ENCODE assay signal across 13 cellular contexts in the genomic region with DNA sequence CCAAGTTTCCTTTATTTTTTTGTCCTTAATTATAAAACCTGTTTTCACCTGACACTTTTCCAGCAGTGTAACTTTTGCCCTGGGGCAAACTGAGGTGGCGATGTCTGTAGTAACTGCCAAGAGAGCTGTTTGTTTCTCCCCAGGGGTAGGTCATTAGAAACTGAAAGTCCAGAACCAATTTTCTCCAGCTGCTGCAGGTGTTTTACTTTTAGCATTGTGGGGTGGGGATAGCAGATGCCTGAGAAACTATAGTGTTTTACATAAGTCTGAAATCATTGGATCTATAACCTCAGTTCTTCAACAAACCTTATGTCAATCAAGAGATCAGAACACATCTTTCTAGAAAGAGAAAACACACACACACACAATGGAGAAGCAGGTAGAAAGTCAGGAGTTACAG.
DNase-seq lines count a peak whose midpoint lies in the region; ATAC-seq and TF ChIP-seq lines count a peak whose summit lies in the region.
"Had no signal": no experiment of that assay in that cellular context is flagged by ENCODE, and none has a peak within 500 bp of the region (broad histone marks: within the 10 kb centered on the region; RNA-seq: fewer than 3 reads in every experiment).

No MANE protein-coding gene starts in this region.

- no peaks in the 10 kb centered on the region for H3K4me1 Mint-ChIP-seq in activated naive CD4-positive, alpha-beta T cell treated with anti-CD3 and anti-CD28 coated beads, Interleukin-2, amount 10 ng/mL, durations not matched to agents 7 days and 5 days

- intact Hi-C loops in colonic mucosa (cut with DNase I): no loop called here

- H3K9ac ChIP-seq in colonic mucosa (ENCODE audit: low read depth in 2 of 2, low read length in 2 of 2): no peak overlapping the region

- no peak overlapping the region for H3K4me3 Mint-ChIP-seq in activated naive CD4-positive, alpha-beta T cell treated with anti-CD3 and anti-CD28 coated beads, Interleukin-2, amount 10 ng/mL, durations not matched to agents 7 days and 5 days
- H3K4me3 Mint-ChIP-seq: activated CD4-positive, alpha-beta memory T cell treated with anti-CD3 and anti-CD28 coated beads for 36 hours; nephron had no signal

- ATAC-seq in GM19452 (IDR thresholded peaks at IDR 0.05; ENCODE audit: unreplicated experiment): peak; percentile 72
- ATAC-seq in HG03066 (IDR thresholded peaks at IDR 0.05; ENCODE audit: low read depth, unreplicated experiment): peak; percentile 93

- CTCF ChIA-PET in activated naive CD4-positive, alpha-beta T cell treated with anti-CD3 and anti-CD28 coated beads, Interleukin-2, amount 10 ng/mL, durations not matched to agents 7 days and 5 days (lab: Charles Lee): no interaction called here

- no peaks in the 10 kb centered on the region for H3K27me3 ChIP-seq in colonic mucosa
- H3K27me3 ChIP-seq: adrenal gland had no signal

- no peaks in the 10 kb centered on the region for H3K9me3 ChIP-seq in colonic mucosa
- H3K9me3 ChIP-seq: adrenal gland had no signal

- TF ChIP-seq CTCF in colonic mucosa (IDR thresholded peaks at IDR 0.05): no peak

- no peak overlapping the region for H3K27ac ChIP-seq in colonic mucosa
- H3K27ac ChIP-seq: adrenal gland had no signal

- H3K4me1 ChIP-seq in colonic mucosa: no peaks in the 10 kb centered on the region
- H3K4me1 ChIP-seq: adrenal gland had no signal

- H3K9me3 Mint-ChIP-seq in activated naive CD4-positive, alpha-beta T cell treated with anti-CD3 and anti-CD28 coated beads, Interleukin-2, amount 10 ng/mL, durations not matched to agents 7 days and 5 days: no peaks in the 10 kb centered on the region
- H3K9me3 Mint-ChIP-seq: activated CD4-positive, alpha-beta memory T cell treated with anti-CD3 and anti-CD28 coated beads for 36 hours; nephron had no signal

- no peaks in the 10 kb centered on the region for H3K36me3 ChIP-seq in colonic mucosa
- H3K36me3 ChIP-seq: adrenal gland had no signal

- DNase-seq in ELF-1 (ENCODE audit: low read depth, low spot score) (peak; percentile 80), NCI-H748 (lab: John Stamatoyannopoulos, UW; ENCODE audit: unreplicated experiment) (peak; percentile 97), HCEC 1CT (no peak), colonic mucosa (no peak), OCI-M2 (lab: John Stamatoyannopoulos, UW; ENCODE audit: unreplicated experiment) (no peak)
- DNase-seq in activated naive CD4-positive, alpha-beta T cell treated with anti-CD3 and anti-CD28 coated beads, Interleukin-2, amount 10 ng/mL, durations not matched to agents 7 days and 5 days: no peak
- DNase-seq: activated CD4-positive, alpha-beta memory T cell treated with anti-CD3 and anti-CD28 coated beads for 36 hours; adrenal gland; MV-4-11; substantia nigra had no signal

- H3K4me3 ChIP-seq in colonic mucosa: no peak overlapping the region
- H3K4me3 ChIP-seq: adrenal gland had no signal

- H3K27ac Mint-ChIP-seq in activated naive CD4-positive, alpha-beta T cell treated with anti-CD3 and anti-CD28 coated beads, Interleukin-2, amount 10 ng/mL, durations not matched to agents 7 days and 5 days: no peak overlapping the region
- H3K27ac Mint-ChIP-seq: activated CD4-positive, alpha-beta memory T cell treated with anti-CD3 and anti-CD28 coated beads for 36 hours; nephron had no signal

- no peaks in the 10 kb centered on the region for H3K27me3 Mint-ChIP-seq in activated naive CD4-positive, alpha-beta T cell treated with anti-CD3 and anti-CD28 coated beads, Interleukin-2, amount 10 ng/mL, durations not matched to agents 7 days and 5 days

- H3K36me3 Mint-ChIP-seq in activated naive CD4-positive, alpha-beta T cell treated with anti-CD3 and anti-CD28 coated beads, Interleukin-2, amount 10 ng/mL, durations not matched to agents 7 days and 5 days: no peaks in the 10 kb centered on the region
- H3K36me3 Mint-ChIP-seq: activated CD4-positive, alpha-beta memory T cell treated with anti-CD3 and anti-CD28 coated beads for 36 hours had no signal

Comparison
In these comparisons a context has a peak if more than half of its experiments do, and no peak if none do; other contexts are left out.
1. DNase-seq: peak in ELF-1 (single experiment) and NCI-H748 (single experiment); none in HCEC 1CT (single experiment), colonic mucosa (single experiment), OCI-M2 (single experiment) and activated naive CD4-positive, alpha-beta T cell treated with anti-CD3 and anti-CD28 coated beads, Interleukin-2, amount 10 ng/mL, durations not matched to agents 7 days and 5 days (single experiment).